ENCODE assay signal across 8 cellular contexts in the genomic region with DNA sequence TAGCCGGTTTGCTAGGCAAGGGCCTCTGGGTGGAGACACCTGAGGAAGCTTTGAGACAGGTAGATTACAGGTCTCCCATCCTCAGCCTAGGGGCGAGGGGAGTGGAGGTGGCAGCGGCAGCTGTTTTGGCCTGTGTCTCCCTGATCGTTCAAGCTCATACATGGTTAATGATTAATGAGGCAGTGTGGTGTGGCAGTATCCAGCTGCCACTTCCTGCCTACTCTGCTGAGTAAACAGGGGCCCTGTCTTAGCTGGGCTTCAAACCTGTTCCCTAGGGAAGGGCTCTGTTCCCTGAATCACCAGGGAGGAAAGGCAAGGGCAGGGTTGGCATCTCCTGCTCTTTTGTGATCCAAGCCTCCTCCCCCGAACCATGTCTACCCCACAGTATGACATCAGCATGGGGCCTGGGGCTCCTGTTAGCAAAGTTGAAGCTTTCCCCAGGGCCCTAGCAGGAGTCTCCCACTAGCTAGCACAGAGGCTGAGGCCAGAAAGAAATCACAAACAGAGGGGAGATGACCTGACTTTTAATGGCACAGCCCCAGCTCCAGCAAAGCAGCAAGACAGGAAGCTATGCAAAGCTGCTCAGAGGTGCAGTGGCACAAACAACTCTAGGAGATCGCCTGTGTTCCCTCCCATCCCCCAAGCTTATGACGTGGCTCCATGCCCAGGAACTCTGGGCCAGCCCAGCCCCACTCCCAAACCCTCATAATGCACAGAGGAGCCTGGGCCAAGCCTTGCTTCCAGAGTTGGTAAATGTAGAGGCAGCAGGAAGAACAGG. TPM values are rescaled to one million over a fixed set of nuclear protein-coding genes. Genes with fewer than 3 reads are reported as not detected.
DNase-seq lines count a peak whose midpoint lies in the region; ATAC-seq lines count a peak whose summit lies in the region.

No MANE protein-coding gene starts in this region.

- POLR2A ChIA-PET in activated naive CD8-positive, alpha-beta T cell treated with anti-CD3 and anti-CD28 coated beads, Interleukin-2, amount 10 ng/mL, durations not matched to agents 7 days and 5 days (lab: Charles Lee), result interaction anchor here (0.5 to 8.4 kb wide), 20 partner anchors 10 to 1019 kb away, joined by 3 to 56 read pairs (median 6); a partner anchor contains a TSS

- H2BK120ac ChIP-seq in trophoblast cell (ENCODE audit: insufficient read depth, low read length, poor library complexity), result no peak overlapping the region

- H3K23ac ChIP-seq in trophoblast cell (ENCODE audit: low read length), result no peak overlapping the region

- H4K20me1 ChIP-seq in BLaER1 treated with 17β-estradiol and CSF1 and Interleukin-3, amounts not matched to agents 10 nM and 100 nM, result peaks cover 0 to 33% (median 0%) of the 10 kb centered on the region in 11 experiments; a peak in 3 of 22 replicates

- intact Hi-C loops in head of caudate nucleus (cut with DNase I), result no loop called here

- no peak overlapping the region for H4K8ac ChIP-seq in trophoblast cell (ENCODE audit: low read depth, low read length)

- peaks cover 53% of the 10 kb centered on the region for H3K36me3 Mint-ChIP-seq in activated naive CD8-positive, alpha-beta T cell treated with anti-CD3 and anti-CD28 coated beads, Interleukin-2, amount 10 ng/mL, durations not matched to agents 7 days and 5 days

- ATAC-seq in GM18909 (IDR thresholded peaks at IDR 0.05; ENCODE audit: poor library complexity, unreplicated experiment) (peak; percentile 48), HG03460 (IDR thresholded peaks at IDR 0.05; ENCODE audit: unreplicated experiment) (peak; percentile 49), HG02571 (IDR thresholded peaks at IDR 0.05; ENCODE audit: unreplicated experiment) (no peak)
- no peak for ATAC-seq in activated naive CD8-positive, alpha-beta T cell treated with anti-CD3 and anti-CD28 coated beads, Interleukin-2, amount 10 ng/mL, durations not matched to agents 7 days and 5 days (ENCODE audit: low read depth)

- no peak overlapping the region for H2BK5ac ChIP-seq in trophoblast cell (ENCODE audit: low read depth, low read length, poor library complexity)

- WGBS in trophoblast cell (ENCODE audit: extremely low coverage, insufficient coverage, insufficient read length), result no CpG with 5 or more reads among the region's 7 CpGs

- no peak overlapping the region for H2AFZ ChIP-seq in trophoblast cell (ENCODE audit: insufficient read depth, low read length, poor library complexity)

- H3K4me2 ChIP-seq in BLaER1 treated with 17β-estradiol and CSF1 and Interleukin-3, amounts not matched to agents 10 nM and 100 nM, result peak overlapping the region; percentile 91 to 100 (median 99)
- H3K4me2 ChIP-seq in trophoblast cell (ENCODE audit: low read length), result no peak overlapping the region

- H3K4ac ChIP-seq in trophoblast cell (ENCODE audit: low read depth, low read length), result no peak overlapping the region

- no peaks in the 10 kb centered on the region for H3K9me3 Mint-ChIP-seq in activated naive CD8-positive, alpha-beta T cell treated with anti-CD3 and anti-CD28 coated beads, Interleukin-2, amount 10 ng/mL, durations not matched to agents 7 days and 5 days

- H3K4me3 ChIP-seq in BLaER1 treated with 17β-estradiol and CSF1 and Interleukin-3, amounts not matched to agents 10 nM and 100 nM, result peak overlapping the region; percentile 7 to 59 (median 34); a peak in 16 of 20 replicates
- H3K4me3 ChIP-seq in NT2/D1 (ENCODE audit: insufficient read length, low read depth) (peak overlapping the region; percentile 1), trophoblast cell (ENCODE audit: low read depth, low read length) (no peak overlapping the region)

- H3K18ac ChIP-seq in trophoblast cell (ENCODE audit: low read length), result no peak overlapping the region

- H3K36me3 ChIP-seq in BLaER1 treated with 17β-estradiol and CSF1 and Interleukin-3, amounts not matched to agents 10 nM and 100 nM, result peaks cover 0 to 36% (median 14%) of the 10 kb centered on the region in 11 experiments; a peak in 9 of 22 replicates
- H3K36me3 ChIP-seq in NT2/D1 (ENCODE audit: insufficient read depth, insufficient read length, low read length), result peaks cover 52% of the 10 kb centered on the region
- peaks cover 8 to 13% of the 10 kb centered on the region in 2 experiments for H3K36me3 ChIP-seq in trophoblast cell (ENCODE audit: control insufficient read depth in 1 of 2, insufficient read depth in 2 of 2, low read length in 2 of 2)

- H4K12ac ChIP-seq in trophoblast cell (ENCODE audit: low read depth, low read length), result no peak overlapping the region

- H4K91ac ChIP-seq in trophoblast cell (ENCODE audit: low read depth, low read length), result no peak overlapping the region

- H3K4me1 Mint-ChIP-seq in activated naive CD8-positive, alpha-beta T cell treated with anti-CD3 and anti-CD28 coated beads, Interleukin-2, amount 10 ng/mL, durations not matched to agents 7 days and 5 days, result peaks cover 70% of the 10 kb centered on the region

- no peaks in the 10 kb centered on the region for H3K27me3 Mint-ChIP-seq in activated naive CD8-positive, alpha-beta T cell treated with anti-CD3 and anti-CD28 coated beads, Interleukin-2, amount 10 ng/mL, durations not matched to agents 7 days and 5 days

- H3K27me3 ChIP-seq in BLaER1 treated with 17β-estradiol and CSF1 and Interleukin-3, amounts not matched to agents 10 nM and 100 nM, result peaks cover 0 to 20% (median 14%) of the 10 kb centered on the region in 11 experiments; a peak in 10 of 22 replicates
- H3K27me3 ChIP-seq in NT2/D1 (ENCODE audit: insufficient read depth, insufficient read length) (peaks cover 30% of the 10 kb centered on the region), trophoblast cell (ENCODE audit: insufficient read depth, low read length) (peaks cover 32% of the 10 kb centered on the region)

- DNase-seq in NT2/D1 (ENCODE audit: low read depth, low spot score) (no peak), head of caudate nucleus (peak in 38 of 42 donors; percentile 26 to 79 (median 58)), trophoblast cell (peak; percentile 42 to 51)
- DNase-seq in activated naive CD8-positive, alpha-beta T cell treated with anti-CD3 and anti-CD28 coated beads, Interleukin-2, amount 10 ng/mL, durations not matched to agents 7 days and 5 days, result peak; percentile 53

- H3K9ac ChIP-seq in BLaER1 treated with 17β-estradiol and CSF1 and Interleukin-3, amounts not matched to agents 10 nM and 100 nM, result peak overlapping the region; percentile 52 to 76 (median 70)
- H3K9ac ChIP-seq in NT2/D1 (ENCODE audit: insufficient read length, low read depth) (peak overlapping the region; percentile 46), trophoblast cell (ENCODE audit: low read length) (no peak overlapping the region)

- H3K14ac ChIP-seq in trophoblast cell (ENCODE audit: low read length), result no peak overlapping the region

- H3K27ac ChIP-seq in BLaER1 treated with 17β-estradiol and CSF1 and Interleukin-3, amounts not matched to agents 10 nM and 100 nM, result peak overlapping the region; percentile 60 to 95 (median 85)
- no peak overlapping the region for H3K27ac ChIP-seq in trophoblast cell (ENCODE audit: low read depth, low read length)

- H3K4me1 ChIP-seq in BLaER1 treated with 17β-estradiol and CSF1 and Interleukin-3, amounts not matched to agents 10 nM and 100 nM, result peaks cover 82 to 97% (median 96%) of the 10 kb centered on the region in 10 experiments
- H3K4me1 ChIP-seq in NT2/D1 (ENCODE audit: insufficient read depth, insufficient read length) (peaks cover 27% of the 10 kb centered on the region), trophoblast cell (ENCODE audit: control insufficient read depth in 1 of 2, insufficient read depth in 2 of 2, low read length in 2 of 2) (peaks cover 23 to 31% of the 10 kb centered on the region in 2 experiments)

- H3K79me2 ChIP-seq in trophoblast cell (ENCODE audit: control insufficient read depth, insufficient read depth, low read length, poor library complexity), result peaks cover 4% of the 10 kb centered on the region

- H2AK5ac ChIP-seq in trophoblast cell (ENCODE audit: low read length), result no peak overlapping the region

- H3K79me1 ChIP-seq in trophoblast cell (ENCODE audit: low read length), result peaks cover 9% of the 10 kb centered on the region

- H2BK12ac ChIP-seq in trophoblast cell (ENCODE audit: low read length), result no peak overlapping the region

- H3K4me3 Mint-ChIP-seq in activated naive CD8-positive, alpha-beta T cell treated with anti-CD3 and anti-CD28 coated beads, Interleukin-2, amount 10 ng/mL, durations not matched to agents 7 days and 5 days, result peak overlapping the region; percentile 99

- H3K27ac Mint-ChIP-seq in activated naive CD8-positive, alpha-beta T cell treated with anti-CD3 and anti-CD28 coated beads, Interleukin-2, amount 10 ng/mL, durations not matched to agents 7 days and 5 days, result peak overlapping the region; percentile 90

- H3K9me3 ChIP-seq in BLaER1 treated with 17β-estradiol and CSF1 and Interleukin-3, amounts not matched to agents 10 nM and 100 nM (replicated peaks in 1 of 11), result no peaks in the 10 kb centered on the region
- H3K9me3 ChIP-seq in NT2/D1 (ENCODE audit: insufficient read depth, low read length) (no peaks in the 10 kb centered on the region), trophoblast cell (ENCODE audit: insufficient read depth, low read depth, low read length) (peaks cover 10% of the 10 kb centered on the region)

RNA-seq across cellular contexts. Expression of a gene that starts 3.7 kb away (rescaled TPM):
- not detected for total RNA-seq in activated naive CD8-positive, alpha-beta T cell treated with anti-CD3 and anti-CD28 coated beads, Interleukin-2, amount 10 ng/mL, durations not matched to agents 7 days and 5 days
- polyA plus RNA-seq in trophoblast cell (2013), result not detected in 2 replicates

RNA-seq across cellular contexts. Expression of a gene that starts 4.1 kb away (rescaled TPM):
- 10 to 100 TPM; 34.0 to 36.0 TPM for total RNA-seq in activated naive CD8-positive, alpha-beta T cell treated with anti-CD3 and anti-CD28 coated beads, Interleukin-2, amount 10 ng/mL, durations not matched to agents 7 days and 5 days
- polyA plus RNA-seq in trophoblast cell (2013), result 11.7 and 13.6 TPM in 2 replicates

RNA-seq across cellular contexts. Expression of a gene that starts 4.1 kb away (rescaled TPM):
- total RNA-seq in activated naive CD8-positive, alpha-beta T cell treated with anti-CD3 and anti-CD28 coated beads, Interleukin-2, amount 10 ng/mL, durations not matched to agents 7 days and 5 days, result 1 to 10 TPM; 3.3 to 4.1 TPM
- polyA plus RNA-seq in trophoblast cell (2013), result 2.3 and 2.8 TPM in 2 replicates

RNA-seq across cellular contexts. Expression of a gene that starts 4.3 kb away (rescaled TPM):
- 100 to 1,000 TPM; 237 to 266 TPM for total RNA-seq in activated naive CD8-positive, alpha-beta T cell treated with anti-CD3 and anti-CD28 coated beads, Interleukin-2, amount 10 ng/mL, durations not matched to agents 7 days and 5 days
- polyA plus RNA-seq in trophoblast cell (2013), result 6.6 and 6.9 TPM in 2 replicates

RNA-seq across cellular contexts. Expression of a gene that starts 19.8 kb away (rescaled TPM):
- 100 to 1,000 TPM; 170 to 177 TPM for total RNA-seq in activated naive CD8-positive, alpha-beta T cell treated with anti-CD3 and anti-CD28 coated beads, Interleukin-2, amount 10 ng/mL, durations not matched to agents 7 days and 5 days
- polyA plus RNA-seq in trophoblast cell (2013), result 36.3 and 38.3 TPM in 2 replicates

Comparison
In these comparisons a context has a peak if more than half of its experiments do, and no peak if none do; other contexts are left out.
1. ATAC-seq: peak in GM18909 (single experiment) and HG03460 (single experiment); none in activated naive CD8-positive, alpha-beta T cell treated with anti-CD3 and anti-CD28 coated beads, Interleukin-2, amount 10 ng/mL, durations not matched to agents 7 days and 5 days (single experiment) and HG02571 (single experiment).